8 cellular contexts compared by ENCODE assay signal in genomic region chr16:71895679-71896385, GRCh38. TPM values are rescaled to one million over a fixed set of nuclear protein-coding genes. Genes with fewer than 3 reads are reported as not detected.
DNase-seq lines count a peak whose midpoint lies in the region; ATAC-seq, FAIRE-seq and TF ChIP-seq lines count a peak whose summit lies in the region.

No MANE protein-coding gene starts in this region.

- peak; percentile 33 for DNase-seq in stimulated activated CD4-positive, alpha-beta T cell treated with anti-CD3 and anti-CD28 coated beads, Interleukin-4, amount 100 ng/mL, for 1 hour
- no peak for DNase-seq in stimulated activated CD4-positive, alpha-beta T cell treated with anti-CD3 and anti-CD28 coated beads, Interleukin-12 subunit alpha, Interleukin-12 subunit beta, amount 100 ng/mL, for 4 hours
- DNase-seq in OCI-LY7 (ENCODE audit: low spot score) (peak; percentile 59), immature natural killer cell (no peak), small intestine (peak; percentile 64), middle frontal gyrus (ENCODE audit: extremely low spot score, low spot score) (no peak)

- POLR2A ChIA-PET in OCI-LY7 (lab: Charles Lee), result interaction anchor here (0.5 to 3.1 kb wide), 4 partner anchors 10 to 54 kb away, joined by 3 to 19 read pairs (median 6); partner anchors contain the start of gene ZNF821

- TF ChIP-seq CTCF in OCI-LY7 (conservative IDR thresholded peaks at IDR 0.05; ENCODE audit: low read length) (no peak), brain (conservative IDR thresholded peaks at IDR 0.05) (no peak)

- H3K79me2 ChIP-seq in OCI-LY7 (ENCODE audit: insufficient read depth, low read depth, low read length), result peaks cover 54% of the 10 kb centered on the region

- ATAC-seq in HG02852 (IDR thresholded peaks at IDR 0.05; ENCODE audit: unreplicated experiment), result peak; percentile 29

- H3K36me3 Mint-ChIP-seq in brain (peaks cover 42% of the 10 kb centered on the region), immature natural killer cell (no peaks in the 10 kb centered on the region)

- peaks cover 16% of the 10 kb centered on the region for H3K27me3 Mint-ChIP-seq in brain
- peaks cover 9 to 20% (median 17%) of the 10 kb centered on the region in 3 donors for H3K27me3 Mint-ChIP-seq in immature natural killer cell (ENCODE audit: low read depth in 3 of 3)

- no peaks in the 10 kb centered on the region for H4K20me1 ChIP-seq in OCI-LY7 (ENCODE audit: insufficient read depth, low read length)

- no peak for FAIRE-seq in small intestine (lab: Jason Lieb, UNC)

- H3K9me3 ChIP-seq in OCI-LY7 (ENCODE audit: low read length) (no peaks in the 10 kb centered on the region), small intestine (ENCODE audit: control insufficient read depth, low read depth) (no peaks in the 10 kb centered on the region)

- no peaks in the 10 kb centered on the region for H3K9me2 ChIP-seq in OCI-LY7 (ENCODE audit: insufficient read depth, low read length)

- H3K4me1 ChIP-seq in OCI-LY7 (ENCODE audit: insufficient read depth, low read length, poor library complexity, severe bottlenecking) (peaks cover 32% of the 10 kb centered on the region), small intestine (ENCODE audit: control insufficient read depth in 2 of 2, insufficient read depth in 1 of 2, low read depth in 1 of 2, low read length in 1 of 2) (peaks cover 2 to 18% of the 10 kb centered on the region in 2 donors)

- no TSS peak for BruUV-seq in OCI-LY7 (replicated peaks; lab: Mats Ljungman, UMichigan)

- H3K27ac ChIP-seq in OCI-LY7 (ENCODE audit: low read depth, low read length, poor library complexity, severe bottlenecking), result peak overlapping the region; percentile 73
- peak overlapping the region; percentile 92 to 97 for H3K27ac ChIP-seq in small intestine (ENCODE audit: low read depth in 1 of 2, low read length in 1 of 2)

- H3K4me3 ChIP-seq in OCI-LY7 (ENCODE audit: low read depth, low read length, poor library complexity, severe bottlenecking) (peak overlapping the region; percentile 95), small intestine (ENCODE audit: low read depth in 1 of 2, low read length in 2 of 2) (peak overlapping the region; percentile 63 to 81)

- peak overlapping the region; percentile 26; the same call in 1 of the 2 replicates for H2AFZ ChIP-seq in OCI-LY7 (ENCODE audit: low read length)

- peaks cover 44% of the 10 kb centered on the region for H3K4me1 Mint-ChIP-seq in brain
- H3K4me1 Mint-ChIP-seq in immature natural killer cell, result peaks cover 40 to 50% of the 10 kb centered on the region in 2 donors

- no peaks in the 10 kb centered on the region for H3K27me3 ChIP-seq in small intestine (ENCODE audit: control insufficient read depth in 2 of 2, insufficient read depth in 2 of 2, low read length in 2 of 2)

- peak overlapping the region; percentile 95 to 100 (median 98) for H3K4me3 Mint-ChIP-seq in brain
- peak overlapping the region; percentile 95 to 98 (median 97) for H3K4me3 Mint-ChIP-seq in immature natural killer cell

- H3K4me2 ChIP-seq in OCI-LY7 (ENCODE audit: low read length), result peak overlapping the region; percentile 77

- intact Hi-C loops in OCI-LY7 (cut with micrococcal nuclease; ENCODE audit: unreplicated experiment), result loop anchor here (1.0 to 2.0 kb wide), 4 partner anchors 12 to 112 kb away; partner anchors contain the start of genes AP1G1, DHODH and ZNF821

- H3K9me3 Mint-ChIP-seq in brain, result peaks cover 0 to 7% (median 3%) of the 10 kb centered on the region in 5 experiments
- H3K9me3 Mint-ChIP-seq in immature natural killer cell, result no peaks in the 10 kb centered on the region

- H3K36me3 ChIP-seq in OCI-LY7 (ENCODE audit: insufficient read depth, low read length) (peaks cover 14% of the 10 kb centered on the region), small intestine (ENCODE audit: control insufficient read depth in 2 of 2, insufficient read depth in 2 of 2, low read length in 2 of 2) (no peaks in the 10 kb centered on the region)

- H3K27ac Mint-ChIP-seq in brain, result peak overlapping the region; percentile 98 to 99 (median 99)
- H3K27ac Mint-ChIP-seq in immature natural killer cell, result peak overlapping the region; percentile 94 to 98 (median 97)

- CTCF ChIA-PET in OCI-LY7 (lab: Charles Lee; ENCODE audit: unreplicated experiment), result no interaction called here

- 0% methylated on average over 42 to 44 of the region's 44 CpGs for WGBS in small intestine, 3 donors

RNA-seq across cellular contexts. Expression of gene IST1, which starts 0.5 kb away (rescaled TPM):
- 147 and 152 TPM in 2 replicates for total RNA-seq in OCI-LY7 (2014; rRNA removed; shearing (Covaris generic))
- 200 and 201 TPM in 2 replicates for total RNA-seq in OCI-LY7 (2022)
- polyA plus RNA-seq in brain (ENCODE audit: insufficient read depth, low read depth, low replicate concordance), result 221 TPM
- 100 to 1,000 TPM in 2 of 3 donors, 10 to 100 TPM in 1; 98.3 to 171 (median 141) TPM for polyA plus RNA-seq in immature natural killer cell
- 100 to 1,000 TPM; 112 to 158 (median 152) TPM for polyA plus RNA-seq in small intestine

RNA-seq across cellular contexts. Expression of gene ZNF821, which starts 11.8 kb away (rescaled TPM):
- 10.5 and 14.6 TPM in 2 replicates for total RNA-seq in OCI-LY7 (2014; rRNA removed; shearing (Covaris generic))
- total RNA-seq in OCI-LY7 (2022), result 17.8 and 20.1 TPM in 2 replicates
- polyA plus RNA-seq in brain (ENCODE audit: insufficient read depth, low read depth, low replicate concordance), result 59.7 TPM
- 10 to 100 TPM in 2 of 3 donors, 1 to 10 TPM in 1; 9.3 to 12.6 (median 12.2) TPM for polyA plus RNA-seq in immature natural killer cell
- 10 to 100 TPM in 2 of 3 donors, 1 to 10 TPM in 1; 7.2 to 15.7 (median 10.3) TPM for polyA plus RNA-seq in small intestine

RNA-seq across cellular contexts. Expression of gene ATXN1L, which starts 50.1 kb away (rescaled TPM):
- 12.5 and 12.8 TPM in 2 replicates for total RNA-seq in OCI-LY7 (2014; rRNA removed; shearing (Covaris generic))
- total RNA-seq in OCI-LY7 (2022), result 19.5 and 19.9 TPM in 2 replicates
- 17.6 TPM for polyA plus RNA-seq in brain (ENCODE audit: insufficient read depth, low read depth, low replicate concordance)
- 10 to 100 TPM in 1 of 3 donors, 1 to 10 TPM in 2; 9.6 to 18.6 (median 9.8) TPM for polyA plus RNA-seq in immature natural killer cell
- 10 to 100 TPM in 1 of 3 donors, 1 to 10 TPM in 2; 4.3 to 10.8 (median 4.5) TPM for polyA plus RNA-seq in small intestine

Comparison
In these comparisons a context has a peak if more than half of its experiments do, and no peak if none do; other contexts are left out.
1. DNase-seq: peak in stimulated activated CD4-positive, alpha-beta T cell treated with anti-CD3 and anti-CD28 coated beads, Interleukin-4, amount 100 ng/mL, for 1 hour (single experiment), OCI-LY7 (single experiment) and small intestine (single experiment); none in stimulated activated CD4-positive, alpha-beta T cell treated with anti-CD3 and anti-CD28 coated beads, Interleukin-12 subunit alpha, Interleukin-12 subunit beta, amount 100 ng/mL, for 4 hours (single experiment), immature natural killer cell (0 of 3) and middle frontal gyrus (single experiment).